ENCODE assay signal across 1 cellular context in genomic region chr2:171893824-171894611, GRCh38.
A peak's percentile ranks its signal among the peaks of the same experiment; 100 is the strongest.
TF ChIP-seq lines count a peak whose summit lies in the region.

SLC25A12 (minus strand) TSS chr2:171894244; CDS start chr2:171894214, 30 bp downstream.

TF ChIP-seq in K562, 482 proteins besides CTCF, POLR2A, EP300 and RAD21 (continued from another document and continues in another):
- TF ChIP-seq, protein P1, sequence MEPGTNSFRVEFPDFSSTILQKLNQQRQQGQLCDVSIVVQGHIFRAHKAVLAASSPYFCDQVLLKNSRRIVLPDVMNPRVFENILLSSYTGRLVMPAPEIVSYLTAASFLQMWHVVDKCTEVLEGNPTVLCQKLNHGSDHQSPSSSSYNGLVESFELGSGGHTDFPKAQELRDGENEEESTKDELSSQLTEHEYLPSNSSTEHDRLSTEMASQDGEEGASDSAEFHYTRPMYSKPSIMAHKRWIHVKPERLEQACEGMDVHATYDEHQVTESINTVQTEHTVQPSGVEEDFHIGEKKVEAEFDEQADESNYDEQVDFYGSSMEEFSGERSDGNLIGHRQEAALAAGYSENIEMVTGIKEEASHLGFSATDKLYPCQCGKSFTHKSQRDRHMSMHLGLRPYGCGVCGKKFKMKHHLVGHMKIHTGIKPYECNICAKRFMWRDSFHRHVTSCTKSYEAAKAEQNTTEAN (CRISPR knock-in tag; IDR thresholded peaks at IDR 0.05), result no peak
- no peak; the same call in 1 of the 2 replicates for TF ChIP-seq TOE1 (IDR thresholded peaks at IDR 0.05; ENCODE audit: borderline replicate concordance)
- no peak for TF ChIP-seq TOE1 (CRISPR knock-in tag; IDR thresholded peaks at IDR 0.05; ENCODE audit: borderline replicate concordance, low read depth)
- TF ChIP-seq MAFF (IDR thresholded peaks at IDR 0.05; ENCODE audit: low read length), result no peak
- peak; percentile 17 for TF ChIP-seq RBM25 (IDR thresholded peaks at IDR 0.05; ENCODE audit: low read depth, low read length, severe bottlenecking)
- no peak for TF ChIP-seq STAT6 (CRISPR knock-in tag; IDR thresholded peaks at IDR 0.05)
- peak; percentile 93 for TF ChIP-seq MYC (IDR thresholded peaks at IDR 0.05; ENCODE audit: low read depth, low read length)
- peak; percentile 49; the same call in 1 of the 2 replicates for TF ChIP-seq MYC (CRISPR knock-in tag; IDR thresholded peaks at IDR 0.05; ENCODE audit: borderline replicate concordance, low read depth)
- no peak for TF ChIP-seq ETS2 (tag; IDR thresholded peaks at IDR 0.05; ENCODE audit: borderline replicate concordance, poor library complexity, severe bottlenecking)
- TF ChIP-seq ZNF175 (CRISPR knock-in tag; IDR thresholded peaks at IDR 0.05; ENCODE audit: low read depth), result no peak; the same call in 1 of the 2 replicates
- TF ChIP-seq, protein P2, sequence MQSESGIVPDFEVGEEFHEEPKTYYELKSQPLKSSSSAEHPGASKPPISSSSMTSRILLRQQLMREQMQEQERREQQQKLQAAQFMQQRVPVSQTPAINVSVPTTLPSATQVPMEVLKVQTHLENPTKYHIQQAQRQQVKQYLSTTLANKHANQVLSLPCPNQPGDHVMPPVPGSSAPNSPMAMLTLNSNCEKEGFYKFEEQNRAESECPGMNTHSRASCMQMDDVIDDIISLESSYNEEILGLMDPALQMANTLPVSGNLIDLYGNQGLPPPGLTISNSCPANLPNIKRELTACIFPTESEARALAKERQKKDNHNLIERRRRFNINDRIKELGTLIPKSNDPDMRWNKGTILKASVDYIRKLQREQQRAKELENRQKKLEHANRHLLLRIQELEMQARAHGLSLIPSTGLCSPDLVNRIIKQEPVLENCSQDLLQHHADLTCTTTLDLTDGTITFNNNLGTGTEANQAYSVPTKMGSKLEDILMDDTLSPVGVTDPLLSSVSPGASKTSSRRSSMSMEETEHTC (IDR thresholded peaks at IDR 0.05), result no peak
- no peak for TF ChIP-seq KHSRP (IDR thresholded peaks at IDR 0.05)
- no peak for TF ChIP-seq ZNF347 (CRISPR knock-in tag; IDR thresholded peaks at IDR 0.05; ENCODE audit: low read depth)
- TF ChIP-seq ARHGAP35 (IDR thresholded peaks at IDR 0.05; ENCODE audit: partially characterized antibody), result no peak
- TF ChIP-seq FOS (IDR thresholded peaks at IDR 0.05; ENCODE audit: extremely low read depth, insufficient read length), result no peak
- no peak for TF ChIP-seq ADNP (tag; IDR thresholded peaks at IDR 0.05)
- no peak for TF ChIP-seq STAG1 (CRISPR knock-in tag; IDR thresholded peaks at IDR 0.05; ENCODE audit: borderline replicate concordance)
- no peak for TF ChIP-seq ARID3B (CRISPR knock-in tag; IDR thresholded peaks at IDR 0.05; ENCODE audit: borderline replicate concordance)
- TF ChIP-seq NFIC (IDR thresholded peaks at IDR 0.05), result peak; percentile 40; the same call in 1 of the 2 replicates
- TF ChIP-seq, protein P3, sequence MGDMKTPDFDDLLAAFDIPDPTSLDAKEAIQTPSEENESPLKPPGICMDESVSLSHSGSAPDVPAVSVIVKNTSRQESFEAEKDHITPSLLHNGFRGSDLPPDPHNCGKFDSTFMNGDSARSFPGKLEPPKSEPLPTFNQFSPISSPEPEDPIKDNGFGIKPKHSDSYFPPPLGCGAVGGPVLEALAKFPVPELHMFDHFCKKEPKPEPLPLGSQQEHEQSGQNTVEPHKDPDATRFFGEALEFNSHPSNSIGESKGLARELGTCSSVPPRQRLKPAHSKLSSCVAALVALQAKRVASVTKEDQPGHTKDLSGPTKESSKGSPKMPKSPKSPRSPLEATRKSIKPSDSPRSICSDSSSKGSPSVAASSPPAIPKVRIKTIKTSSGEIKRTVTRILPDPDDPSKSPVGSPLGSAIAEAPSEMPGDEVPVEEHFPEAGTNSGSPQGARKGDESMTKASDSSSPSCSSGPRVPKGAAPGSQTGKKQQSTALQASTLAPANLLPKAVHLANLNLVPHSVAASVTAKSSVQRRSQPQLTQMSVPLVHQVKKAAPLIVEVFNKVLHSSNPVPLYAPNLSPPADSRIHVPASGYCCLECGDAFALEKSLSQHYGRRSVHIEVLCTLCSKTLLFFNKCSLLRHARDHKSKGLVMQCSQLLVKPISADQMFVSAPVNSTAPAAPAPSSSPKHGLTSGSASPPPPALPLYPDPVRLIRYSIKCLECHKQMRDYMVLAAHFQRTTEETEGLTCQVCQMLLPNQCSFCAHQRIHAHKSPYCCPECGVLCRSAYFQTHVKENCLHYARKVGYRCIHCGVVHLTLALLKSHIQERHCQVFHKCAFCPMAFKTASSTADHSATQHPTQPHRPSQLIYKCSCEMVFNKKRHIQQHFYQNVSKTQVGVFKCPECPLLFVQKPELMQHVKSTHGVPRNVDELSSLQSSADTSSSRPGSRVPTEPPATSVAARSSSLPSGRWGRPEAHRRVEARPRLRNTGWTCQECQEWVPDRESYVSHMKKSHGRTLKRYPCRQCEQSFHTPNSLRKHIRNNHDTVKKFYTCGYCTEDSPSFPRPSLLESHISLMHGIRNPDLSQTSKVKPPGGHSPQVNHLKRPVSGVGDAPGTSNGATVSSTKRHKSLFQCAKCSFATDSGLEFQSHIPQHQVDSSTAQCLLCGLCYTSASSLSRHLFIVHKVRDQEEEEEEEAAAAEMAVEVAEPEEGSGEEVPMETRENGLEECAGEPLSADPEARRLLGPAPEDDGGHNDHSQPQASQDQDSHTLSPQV (IDR thresholded peaks at IDR 0.05), result peak; percentile 71
- TF ChIP-seq, protein P4, sequence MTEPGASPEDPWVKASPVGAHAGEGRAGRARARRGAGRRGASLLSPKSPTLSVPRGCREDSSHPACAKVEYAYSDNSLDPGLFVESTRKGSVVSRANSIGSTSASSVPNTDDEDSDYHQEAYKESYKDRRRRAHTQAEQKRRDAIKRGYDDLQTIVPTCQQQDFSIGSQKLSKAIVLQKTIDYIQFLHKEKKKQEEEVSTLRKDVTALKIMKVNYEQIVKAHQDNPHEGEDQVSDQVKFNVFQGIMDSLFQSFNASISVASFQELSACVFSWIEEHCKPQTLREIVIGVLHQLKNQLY (CRISPR knock-in tag; conservative IDR thresholded peaks at IDR 0.05), result no peak
- no peak; the same call in 1 of the 2 replicates for TF ChIP-seq POLR2AphosphoS2 (IDR thresholded peaks at IDR 0.05; ENCODE audit: low read length)
- TF ChIP-seq FOXJ3 (CRISPR knock-in tag; IDR thresholded peaks at IDR 0.05), result no peak
- peak; percentile 91 for TF ChIP-seq ZNF395 (CRISPR knock-in tag; IDR thresholded peaks at IDR 0.05)
- 0 out of 2 replicates have a peak, but pooled peaks have one; percentile 30 for TF ChIP-seq MXI1 (IDR thresholded peaks at IDR 0.05; ENCODE audit: low read depth, low read length)
- no peak; the same call in none of the 2 replicates for TF ChIP-seq ZNF263 (CRISPR knock-in tag; IDR thresholded peaks at IDR 0.05; ENCODE audit: borderline replicate concordance)
- TF ChIP-seq ZNF232 (CRISPR knock-in tag; IDR thresholded peaks at IDR 0.05), result no peak
- no peak for TF ChIP-seq ZNF589 (CRISPR knock-in tag; IDR thresholded peaks at IDR 0.05; ENCODE audit: low read depth)
- TF ChIP-seq CGGBP1 (CRISPR knock-in tag; IDR thresholded peaks at IDR 0.05), result no peak
- TF ChIP-seq ZNF586 (CRISPR knock-in tag; conservative IDR thresholded peaks at IDR 0.05), result no peak
- TF ChIP-seq, protein P5, sequence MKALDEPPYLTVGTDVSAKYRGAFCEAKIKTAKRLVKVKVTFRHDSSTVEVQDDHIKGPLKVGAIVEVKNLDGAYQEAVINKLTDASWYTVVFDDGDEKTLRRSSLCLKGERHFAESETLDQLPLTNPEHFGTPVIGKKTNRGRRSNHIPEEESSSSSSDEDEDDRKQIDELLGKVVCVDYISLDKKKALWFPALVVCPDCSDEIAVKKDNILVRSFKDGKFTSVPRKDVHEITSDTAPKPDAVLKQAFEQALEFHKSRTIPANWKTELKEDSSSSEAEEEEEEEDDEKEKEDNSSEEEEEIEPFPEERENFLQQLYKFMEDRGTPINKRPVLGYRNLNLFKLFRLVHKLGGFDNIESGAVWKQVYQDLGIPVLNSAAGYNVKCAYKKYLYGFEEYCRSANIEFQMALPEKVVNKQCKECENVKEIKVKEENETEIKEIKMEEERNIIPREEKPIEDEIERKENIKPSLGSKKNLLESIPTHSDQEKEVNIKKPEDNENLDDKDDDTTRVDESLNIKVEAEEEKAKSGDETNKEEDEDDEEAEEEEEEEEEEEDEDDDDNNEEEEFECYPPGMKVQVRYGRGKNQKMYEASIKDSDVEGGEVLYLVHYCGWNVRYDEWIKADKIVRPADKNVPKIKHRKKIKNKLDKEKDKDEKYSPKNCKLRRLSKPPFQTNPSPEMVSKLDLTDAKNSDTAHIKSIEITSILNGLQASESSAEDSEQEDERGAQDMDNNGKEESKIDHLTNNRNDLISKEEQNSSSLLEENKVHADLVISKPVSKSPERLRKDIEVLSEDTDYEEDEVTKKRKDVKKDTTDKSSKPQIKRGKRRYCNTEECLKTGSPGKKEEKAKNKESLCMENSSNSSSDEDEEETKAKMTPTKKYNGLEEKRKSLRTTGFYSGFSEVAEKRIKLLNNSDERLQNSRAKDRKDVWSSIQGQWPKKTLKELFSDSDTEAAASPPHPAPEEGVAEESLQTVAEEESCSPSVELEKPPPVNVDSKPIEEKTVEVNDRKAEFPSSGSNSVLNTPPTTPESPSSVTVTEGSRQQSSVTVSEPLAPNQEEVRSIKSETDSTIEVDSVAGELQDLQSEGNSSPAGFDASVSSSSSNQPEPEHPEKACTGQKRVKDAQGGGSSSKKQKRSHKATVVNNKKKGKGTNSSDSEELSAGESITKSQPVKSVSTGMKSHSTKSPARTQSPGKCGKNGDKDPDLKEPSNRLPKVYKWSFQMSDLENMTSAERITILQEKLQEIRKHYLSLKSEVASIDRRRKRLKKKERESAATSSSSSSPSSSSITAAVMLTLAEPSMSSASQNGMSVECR (CRISPR knock-in tag; IDR thresholded peaks at IDR 0.05), result no peak; the same call in 1 of the 2 replicates
- TF ChIP-seq, protein P6, sequence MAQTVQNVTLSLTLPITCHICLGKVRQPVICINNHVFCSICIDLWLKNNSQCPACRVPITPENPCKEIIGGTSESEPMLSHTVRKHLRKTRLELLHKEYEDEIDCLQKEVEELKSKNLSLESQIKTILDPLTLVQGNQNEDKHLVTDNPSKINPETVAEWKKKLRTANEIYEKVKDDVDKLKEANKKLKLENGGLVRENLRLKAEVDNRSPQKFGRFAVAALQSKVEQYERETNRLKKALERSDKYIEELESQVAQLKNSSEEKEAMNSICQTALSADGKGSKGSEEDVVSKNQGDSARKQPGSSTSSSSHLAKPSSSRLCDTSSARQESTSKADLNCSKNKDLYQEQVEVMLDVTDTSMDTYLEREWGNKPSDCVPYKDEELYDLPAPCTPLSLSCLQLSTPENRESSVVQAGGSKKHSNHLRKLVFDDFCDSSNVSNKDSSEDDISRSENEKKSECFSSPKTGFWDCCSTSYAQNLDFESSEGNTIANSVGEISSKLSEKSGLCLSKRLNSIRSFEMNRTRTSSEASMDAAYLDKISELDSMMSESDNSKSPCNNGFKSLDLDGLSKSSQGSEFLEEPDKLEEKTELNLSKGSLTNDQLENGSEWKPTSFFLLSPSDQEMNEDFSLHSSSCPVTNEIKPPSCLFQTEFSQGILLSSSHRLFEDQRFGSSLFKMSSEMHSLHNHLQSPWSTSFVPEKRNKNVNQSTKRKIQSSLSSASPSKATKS (CRISPR knock-in tag; IDR thresholded peaks at IDR 0.05), result no peak
- TF ChIP-seq RAD51 (IDR thresholded peaks at IDR 0.05; ENCODE audit: borderline replicate concordance, low read depth), result no peak
- TF ChIP-seq, protein P7, sequence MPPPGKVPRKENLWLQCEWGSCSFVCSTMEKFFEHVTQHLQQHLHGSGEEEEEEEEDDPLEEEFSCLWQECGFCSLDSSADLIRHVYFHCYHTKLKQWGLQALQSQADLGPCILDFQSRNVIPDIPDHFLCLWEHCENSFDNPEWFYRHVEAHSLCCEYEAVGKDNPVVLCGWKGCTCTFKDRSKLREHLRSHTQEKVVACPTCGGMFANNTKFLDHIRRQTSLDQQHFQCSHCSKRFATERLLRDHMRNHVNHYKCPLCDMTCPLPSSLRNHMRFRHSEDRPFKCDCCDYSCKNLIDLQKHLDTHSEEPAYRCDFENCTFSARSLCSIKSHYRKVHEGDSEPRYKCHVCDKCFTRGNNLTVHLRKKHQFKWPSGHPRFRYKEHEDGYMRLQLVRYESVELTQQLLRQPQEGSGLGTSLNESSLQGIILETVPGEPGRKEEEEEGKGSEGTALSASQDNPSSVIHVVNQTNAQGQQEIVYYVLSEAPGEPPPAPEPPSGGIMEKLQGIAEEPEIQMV (tag; conservative IDR thresholded peaks at IDR 0.05; ENCODE audit: low read depth), result no peak
- no peak for TF ChIP-seq KAT8 (IDR thresholded peaks at IDR 0.05; ENCODE audit: low read depth)
- TF ChIP-seq NR3C1 (CRISPR knock-in tag; IDR thresholded peaks at IDR 0.05), result no peak
